In genomic region chrX:129655547-129656248, GRCh38 we compare ENCODE assay signal across 9 cellular contexts. TPM values are rescaled to one million over a fixed set of nuclear protein-coding genes. Genes with fewer than 3 reads are reported as not detected.
A peak's percentile ranks its signal among the peaks of the same experiment; 100 is the strongest.
DNase-seq lines count a peak whose midpoint lies in the region; ATAC-seq, FAIRE-seq and TF ChIP-seq lines count a peak whose summit lies in the region.
"Had no signal": no experiment of that assay in that cellular context is flagged by ENCODE, and none has a peak within 500 bp of the region (broad histone marks: within the 10 kb centered on the region; RNA-seq: fewer than 3 reads in every experiment).

No MANE protein-coding gene starts in this region.

- H3K4me3 ChIP-seq in K562 (no peak overlapping the region), neural cell (ENCODE audit: low read length) (peak overlapping the region; percentile 70)

- H3K4me1 ChIP-seq in K562 (replicated peaks in 1 of 2; ENCODE audit: control insufficient read depth in 2 of 2, insufficient read depth in 2 of 2, low read length in 2 of 2), result peaks cover 0 to 17% of the 10 kb centered on the region in 2 experiments; a peak in 2 of 5 replicates

- H4K20me1 ChIP-seq in K562 (replicated peaks; ENCODE audit: control insufficient read depth, insufficient read depth, low read length) (0 out of 2 replicates have a peak, but pooled peaks cover 11% of the 10 kb centered on the region), neural cell (ENCODE audit: insufficient read depth) (no peaks in the 10 kb centered on the region)

- no peak for TF ChIP-seq POLR2A in K562 (conservative IDR thresholded peaks at IDR 0.05)

- TF ChIP-seq CTCF in K562 (IDR thresholded peaks at IDR 0.05 in 2 of 3, conservative IDR thresholded peaks at IDR 0.05 in 1 of 3; ENCODE audit: insufficient read depth in 2 of 3, low read depth in 1 of 3, low read length in 3 of 3), result peak in 1 of 3 experiments; percentile 17; a peak in 1 of 6 replicates
- TF ChIP-seq CTCF in neural cell (IDR thresholded peaks at IDR 0.05; ENCODE audit: poor library complexity, severe bottlenecking), result peak; percentile 30

- TF ChIP-seq RAD21 in K562 (CRISPR knock-in tag; conservative IDR thresholded peaks at IDR 0.05 in 1 of 2, IDR thresholded peaks at IDR 0.05 in 1 of 2), result no peak
- TF ChIP-seq RAD21 in neural cell (conservative IDR thresholded peaks at IDR 0.05), result peak; percentile 18

- intact Hi-C loops in K562 (cut with micrococcal nuclease), result loop anchor here (5.0 kb wide), 2 partner anchors 48 to 72 kb away; no protein-coding TSS in a partner anchor

- CTCF ChIA-PET in K562 (lab: Yijun Ruan, JAX; ENCODE audit: low intra/inter-chr PET ratio), result no interaction called here

- FAIRE-seq in K562 (lab: Jason Lieb, UNC), result no peak

- H3K36me3 ChIP-seq in K562 (ENCODE audit: control insufficient read depth, insufficient read depth, low read length) (no peaks in the 10 kb centered on the region), neural cell (ENCODE audit: insufficient read depth, low read length) (no peaks in the 10 kb centered on the region)

- no peak overlapping the region; the same call in 1 of the 2 replicates for H2AFZ ChIP-seq in K562 (ENCODE audit: low read depth, low read length)
- no peak overlapping the region for H2AFZ ChIP-seq in neural cell (ENCODE audit: low read depth, low read length)

- 1% methylated on average over 9 of the region's 11 CpGs for WGBS in K562 (ENCODE audit: insufficient coverage, low coverage, missing lambda C conversion rate)

- no TSS peak for BruUV-seq in K562 (replicated peaks; lab: Mats Ljungman, UMichigan)

- H3K27ac ChIP-seq in K562 (ENCODE audit: extremely low read depth, low read depth, low read length) (no peak overlapping the region), neural cell (ENCODE audit: low read length) (no peak overlapping the region)

- H3K79me2 ChIP-seq in K562 (ENCODE audit: control insufficient read depth, insufficient read depth, low read length), result no peaks in the 10 kb centered on the region
- no peaks in the 10 kb centered on the region for H3K79me2 ChIP-seq in neural cell (replicated peaks; ENCODE audit: insufficient read depth, low read length)

- H3K9me1 ChIP-seq in K562 (ENCODE audit: control insufficient read depth, insufficient read depth, low read length), result no peaks in the 10 kb centered on the region

- H3K27me3 ChIP-seq in K562 (ENCODE audit: control insufficient read depth in 2 of 2, insufficient read depth in 2 of 2, low read length in 2 of 2), result peaks cover 23 to 54% of the 10 kb centered on the region in 2 experiments; a peak in 4 of 5 replicates
- H3K27me3 ChIP-seq in neural cell (ENCODE audit: insufficient read depth, low read depth, low read length), result no peaks in the 10 kb centered on the region

- TF ChIP-seq EP300 in K562 (IDR thresholded peaks at IDR 0.05; ENCODE audit: low read length) (no peak), neural cell (conservative IDR thresholded peaks at IDR 0.05; ENCODE audit: poor library complexity, severe bottlenecking) (no peak)

- no peaks in the 10 kb centered on the region for H3K9me2 ChIP-seq in neural cell (ENCODE audit: insufficient read depth, low read length)

- peak; percentile 26; the same call in 2 of the 3 replicates for ATAC-seq in K562
- no peak for ATAC-seq in HG03571 (IDR thresholded peaks at IDR 0.05; ENCODE audit: unreplicated experiment)

- POLR2A ChIA-PET in K562 (lab: Yijun Ruan, JAX), result interaction anchor here (0.6 to 1.4 kb wide), 3 partner anchors 10 to 61 kb away, joined by 3 to 5 read pairs (median 3); no protein-coding TSS in a partner anchor

- in situ Hi-C loops in K562 (cut with MboI), result no loop called here

- H3K9me3 ChIP-seq in K562 (replicated peaks; ENCODE audit: control insufficient read depth, insufficient read depth, low read depth, low read length) (no peaks in the 10 kb centered on the region), neural cell (ENCODE audit: low read length) (no peaks in the 10 kb centered on the region)

- no peaks in the 10 kb centered on the region for H3F3A ChIP-seq in neural cell (ENCODE audit: insufficient read depth, low read length, poor library complexity, severe bottlenecking)

- H3K4me2 ChIP-seq in K562 (ENCODE audit: insufficient read depth, low read length) (no peak overlapping the region), neural cell (ENCODE audit: low read length) (no peak overlapping the region)

- H3K9ac ChIP-seq in K562 (ENCODE audit: insufficient read depth in 1 of 2, low read depth in 2 of 2, low read length in 2 of 2), result no peak overlapping the region
- no peak overlapping the region for H3K9ac ChIP-seq in neural cell (ENCODE audit: low read length)

- DNase-seq in NCI-H345 (lab: John Stamatoyannopoulos, UW) (peak; percentile 13), NCI-H345 treated with DMSO at 0.1 percent for 48 hours (lab: John Stamatoyannopoulos, UW; ENCODE audit: unreplicated experiment) (no peak), M059J (ENCODE audit: low read depth) (peak; percentile 42), K562 (ENCODE audit: extremely low read depth in 1 of 4, low spot score in 3 of 4) (peak in 1 of 4 experiments; percentile 6), dedifferentiated amniotic fluid mesenchymal stem cell (ENCODE audit: extremely low spot score) (no peak), occipital lobe (lab: John Stamatoyannopoulos, UW) (no peak)

TF ChIP-seq in K562, 482 proteins besides CTCF, POLR2A, EP300 and RAD21:
- no peak for TF ChIP-seq MXI1 (IDR thresholded peaks at IDR 0.05; ENCODE audit: low read depth, low read length)
- TF ChIP-seq RFX1 (IDR thresholded peaks at IDR 0.05), result no peak
- TF ChIP-seq RBM25 (IDR thresholded peaks at IDR 0.05; ENCODE audit: low read depth, low read length, severe bottlenecking), result no peak
- no peak for TF ChIP-seq FIP1L1 (IDR thresholded peaks at IDR 0.05; ENCODE audit: low read depth, low read length, poor library complexity, severe bottlenecking)
- TF ChIP-seq ZNF133 (CRISPR knock-in tag; IDR thresholded peaks at IDR 0.05), result no peak
- no peak for TF ChIP-seq ZNF436 (CRISPR knock-in tag; IDR thresholded peaks at IDR 0.05)
- no peak for TF ChIP-seq MAFF (IDR thresholded peaks at IDR 0.05; ENCODE audit: low read length)

TF ChIP-seq in neural cell, 6 proteins besides CTCF, POLR2A, EP300 and RAD21:
- TF ChIP-seq SMC3 (conservative IDR thresholded peaks at IDR 0.05; ENCODE audit: poor library complexity), result no peak
- TF ChIP-seq, protein P1, sequence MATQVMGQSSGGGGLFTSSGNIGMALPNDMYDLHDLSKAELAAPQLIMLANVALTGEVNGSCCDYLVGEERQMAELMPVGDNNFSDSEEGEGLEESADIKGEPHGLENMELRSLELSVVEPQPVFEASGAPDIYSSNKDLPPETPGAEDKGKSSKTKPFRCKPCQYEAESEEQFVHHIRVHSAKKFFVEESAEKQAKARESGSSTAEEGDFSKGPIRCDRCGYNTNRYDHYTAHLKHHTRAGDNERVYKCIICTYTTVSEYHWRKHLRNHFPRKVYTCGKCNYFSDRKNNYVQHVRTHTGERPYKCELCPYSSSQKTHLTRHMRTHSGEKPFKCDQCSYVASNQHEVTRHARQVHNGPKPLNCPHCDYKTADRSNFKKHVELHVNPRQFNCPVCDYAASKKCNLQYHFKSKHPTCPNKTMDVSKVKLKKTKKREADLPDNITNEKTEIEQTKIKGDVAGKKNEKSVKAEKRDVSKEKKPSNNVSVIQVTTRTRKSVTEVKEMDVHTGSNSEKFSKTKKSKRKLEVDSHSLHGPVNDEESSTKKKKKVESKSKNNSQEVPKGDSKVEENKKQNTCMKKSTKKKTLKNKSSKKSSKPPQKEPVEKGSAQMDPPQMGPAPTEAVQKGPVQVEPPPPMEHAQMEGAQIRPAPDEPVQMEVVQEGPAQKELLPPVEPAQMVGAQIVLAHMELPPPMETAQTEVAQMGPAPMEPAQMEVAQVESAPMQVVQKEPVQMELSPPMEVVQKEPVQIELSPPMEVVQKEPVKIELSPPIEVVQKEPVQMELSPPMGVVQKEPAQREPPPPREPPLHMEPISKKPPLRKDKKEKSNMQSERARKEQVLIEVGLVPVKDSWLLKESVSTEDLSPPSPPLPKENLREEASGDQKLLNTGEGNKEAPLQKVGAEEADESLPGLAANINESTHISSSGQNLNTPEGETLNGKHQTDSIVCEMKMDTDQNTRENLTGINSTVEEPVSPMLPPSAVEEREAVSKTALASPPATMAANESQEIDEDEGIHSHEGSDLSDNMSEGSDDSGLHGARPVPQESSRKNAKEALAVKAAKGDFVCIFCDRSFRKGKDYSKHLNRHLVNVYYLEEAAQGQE (IDR thresholded peaks at IDR 0.05; ENCODE audit: borderline replicate concordance), result no peak
- no peak for TF ChIP-seq TAF1 (IDR thresholded peaks at IDR 0.05; ENCODE audit: low read depth)
- no peak for TF ChIP-seq POLR2AphosphoS5 (IDR thresholded peaks at IDR 0.05)
- no peak for TF ChIP-seq EZH2 (IDR thresholded peaks at IDR 0.05; ENCODE audit: borderline replicate concordance, insufficient read depth, low read length, poor library complexity, severe bottlenecking)
- TF ChIP-seq MXI1 (conservative IDR thresholded peaks at IDR 0.05; ENCODE audit: poor library complexity, severe bottlenecking), result no peak

RNA-seq across cellular contexts. Expression of gene APLN, which starts 0.9 kb away (rescaled TPM):
- total RNA-seq in M059J (2014; rRNA removed; shearing (Covaris generic)), result 1.9 and 2.1 TPM in 2 replicates
- total RNA-seq in K562 (2011; cell fraction: chromatin; rRNA removed; ENCODE audit: low replicate concordance), result not detected in 2 replicates
- not detected in 2 replicates for total RNA-seq in K562 (2011; cell fraction: nucleolus; rRNA removed)
- total RNA-seq in K562 (2011; cell fraction: nucleoplasm; rRNA removed), result not detected in 2 replicates
- total RNA-seq in K562 (2014; rRNA removed) (not detected in 2 replicates), K562 (2014; rRNA removed; fragmentation: Illumina TruSeq; extraction: Trizol) (not detected in 2 replicates), K562 (2015; rRNA removed; fragmentation: Illumina TruSeq; extraction: Trizol) (0.08 TPM in 1 of 2 replicates, not detected in the other), K562 (2021) (0.04 TPM in 1 of 2 replicates, not detected in the other), occipital lobe (2.7 TPM)
- polyA plus RNA-seq in K562 (2011; rRNA removed) (not detected in 2 replicates), K562 (2014; fragmentation: Illumina TruSeq; extraction: Trizol) (0.06 TPM in 1 of 2 replicates, not detected in the other), K562 (2014; fragmentation: Nextera tagmentation; extraction: Ambion mirVana) (not detected), K562 (2014; rRNA removed) (0.04 TPM in 1 of 2 replicates, not detected in the other), neural cell (0.26 and 0.38 TPM in 2 replicates)
- polyA plus RNA-seq in K562 (2011; cell fraction: cytosol; rRNA removed), result 0.03 and 0.04 TPM in 2 replicates
- polyA plus RNA-seq in K562 (2011; cell fraction: nucleus; rRNA removed), result not detected in 2 replicates
- not detected in 2 replicates for polyA plus RNA-seq in K562 (2012)
- polyA minus RNA-seq in K562 (2011; rRNA and poly(A)+ RNA removed), result not detected in 2 replicates
- not detected in 2 replicates for polyA minus RNA-seq in K562 (2011; cell fraction: cytosol; rRNA and poly(A)+ RNA removed)
- not detected in 2 replicates for polyA minus RNA-seq in K562 (2011; cell fraction: nucleus; rRNA and poly(A)+ RNA removed)
- 0.46 and 0.49 TPM in 2 replicates for polyA minus RNA-seq in neural cell
- total RNA-seq: mononuclear cell had no signal

Comparison
In these comparisons a context has a peak if more than half of its experiments do, and no peak if none do; other contexts are left out.
1. DNase-seq: peak in NCI-H345 (single experiment) and M059J (single experiment); none in NCI-H345 treated with DMSO at 0.1 percent for 48 hours (single experiment), dedifferentiated amniotic fluid mesenchymal stem cell (single experiment) and occipital lobe (single experiment).